ENCODE assay signal across 33 cellular contexts in the genomic region with DNA sequence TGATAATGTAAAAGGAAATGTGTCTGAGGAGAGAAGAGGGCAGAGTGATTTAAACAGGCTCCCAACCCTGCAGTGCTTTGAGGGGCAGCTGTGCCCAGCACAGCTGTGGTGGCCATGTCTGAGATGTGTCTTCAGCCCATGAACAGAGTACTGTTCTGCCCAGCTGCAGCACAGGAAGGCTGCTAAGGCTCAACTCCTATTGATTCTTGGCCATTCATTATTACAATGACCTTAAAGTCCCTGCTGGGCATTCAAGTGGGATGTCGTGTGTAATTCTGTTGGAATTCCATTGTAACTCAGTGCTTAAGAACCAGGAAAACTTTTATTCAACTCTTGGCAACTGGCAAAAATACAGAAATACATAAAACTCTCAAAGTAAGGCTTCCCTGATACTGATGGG.
"Had no signal": no experiment of that assay in that cellular context is flagged by ENCODE, and none has a peak within 500 bp of the region (broad histone marks: within the 10 kb centered on the region; RNA-seq: fewer than 3 reads in every experiment).

No MANE protein-coding gene starts in this region.

- H3K36me3 Mint-ChIP-seq: activated naive CD4-positive, alpha-beta T cell treated with anti-CD3 and anti-CD28 coated beads, Interleukin-2, amount 10 ng/mL, durations not matched to agents 7 days and 5 days had no signal

- H3K4me2 ChIP-seq: KMS-11, PC-9 had no signal

- H3K9ac ChIP-seq: KMS-11 had no signal

- DNase-seq: activated CD4-positive, alpha-beta memory T cell treated with anti-CD3 and anti-CD28 coated beads, Interleukin-2, amount 10 ng/mL, durations not matched to agents 7 days and 5 days; activated CD4-positive, alpha-beta T cell treated with anti-CD3 and anti-CD28 coated beads for 1 hour; activated CD4-positive, alpha-beta T cell treated with anti-CD3 and anti-CD28 coated beads for 48 hours; activated CD4-positive, CD25-positive, alpha-beta regulatory T cell; activated CD8-positive, alpha-beta memory T cell treated with anti-CD3 and anti-CD28 coated beads for 24 hours; activated CD8-positive, alpha-beta memory T cell treated with anti-CD3 and anti-CD28 coated beads, Interleukin-2, amount 10 ng/mL, durations not matched to agents 7 days and 5 days; activated CD8-positive, alpha-beta memory T cell treated with anti-CD3 and anti-CD28 coated beads, Interleukin-2, amount 50 U/mL, for 48 hours; activated effector memory CD4-positive, alpha-beta T cell treated with Interleukin-2 at 50 U/mL for 16 hours; activated naive CD4-positive, alpha-beta T cell treated with anti-CD3 and anti-CD28 coated beads, Interleukin-2, amount 10 ng/mL, durations not matched to agents 7 days and 5 days; activated naive CD8-positive, alpha-beta T cell treated with anti-CD3 and anti-CD28 coated beads, Interleukin-2, amount 50 U/mL, for 24 hours; activated T-cell treated with anti-CD3 and anti-CD28 coated beads, Interleukin-2, amount 50 U/mL, for 48 hours; amniotic stem cell; aorta; brain microvascular endothelial cell; NCI-H1092 treated with DMSO at 0.1 percent for 48 hours; NCI-H1417; NCI-H146; NCI-H187; NCI-H2029 treated with DMSO at 0.1 percent for 48 hours; NCI-H2107; NCI-H2171; NCI-H510A; NCI-H526; NCI-H748 treated with DMSO at 0.1 percent for 48 hours; NK-92 treated with Interleukin-12 subunit alpha and Interleukin-12 subunit beta, amount 100 ng/mL, for 24 hours; PC-9; SHP77 had no signal

- H3K27me3 Mint-ChIP-seq: activated CD4-positive, alpha-beta memory T cell treated with anti-CD3 and anti-CD28 coated beads, Interleukin-2, amount 10 ng/mL, durations not matched to agents 7 days and 5 days; activated CD8-positive, alpha-beta memory T cell treated with anti-CD3 and anti-CD28 coated beads, Interleukin-2, amount 10 ng/mL, durations not matched to agents 7 days and 5 days; activated naive CD4-positive, alpha-beta T cell treated with anti-CD3 and anti-CD28 coated beads, Interleukin-2, amount 10 ng/mL, durations not matched to agents 7 days and 5 days; activated naive CD8-positive, alpha-beta T cell; activated naive CD8-positive, alpha-beta T cell treated with anti-CD3 and anti-CD28 coated beads, Interleukin-2, amount 50 U/mL, for 24 hours had no signal

- H2AFZ ChIP-seq: PC-9 had no signal

- H3K4me3 ChIP-seq: PC-9, SJCRH30, SK-N-MC had no signal

- H3K27me3 ChIP-seq: brain microvascular endothelial cell, SJCRH30 had no signal

- H3K36me3 ChIP-seq: brain microvascular endothelial cell, SJCRH30 had no signal

- H3K4me1 ChIP-seq: SJCRH30 had no signal

- H3K4me1 Mint-ChIP-seq: activated CD4-positive, alpha-beta memory T cell treated with anti-CD3 and anti-CD28 coated beads, Interleukin-2, amount 10 ng/mL, durations not matched to agents 7 days and 5 days; activated CD8-positive, alpha-beta memory T cell treated with anti-CD3 and anti-CD28 coated beads, Interleukin-2, amount 10 ng/mL, durations not matched to agents 7 days and 5 days; activated naive CD4-positive, alpha-beta T cell treated with anti-CD3 and anti-CD28 coated beads, Interleukin-2, amount 10 ng/mL, durations not matched to agents 7 days and 5 days; activated naive CD8-positive, alpha-beta T cell treated with anti-CD3 and anti-CD28 coated beads, Interleukin-2, amount 50 U/mL, for 24 hours had no signal

- H3K4me3 Mint-ChIP-seq: activated CD4-positive, alpha-beta memory T cell treated with anti-CD3 and anti-CD28 coated beads, Interleukin-2, amount 10 ng/mL, durations not matched to agents 7 days and 5 days; activated CD8-positive, alpha-beta memory T cell treated with anti-CD3 and anti-CD28 coated beads, Interleukin-2, amount 10 ng/mL, durations not matched to agents 7 days and 5 days; activated naive CD4-positive, alpha-beta T cell treated with anti-CD3 and anti-CD28 coated beads, Interleukin-2, amount 10 ng/mL, durations not matched to agents 7 days and 5 days; activated naive CD8-positive, alpha-beta T cell; activated naive CD8-positive, alpha-beta T cell treated with anti-CD3 and anti-CD28 coated beads, Interleukin-2, amount 50 U/mL, for 24 hours; T-helper 1 cell treated with Interleukin-12 subunit alpha and Interleukin-12 subunit beta and Interleukin-4 antibody, amounts not matched to agents 30 μg/mL and 1 μg/mL, for 36 hours had no signal

- ATAC-seq: activated CD8-positive, alpha-beta memory T cell treated with anti-CD3 and anti-CD28 coated beads, Interleukin-2, amount 10 ng/mL, durations not matched to agents 7 days and 5 days; activated naive CD8-positive, alpha-beta T cell treated with anti-CD3 and anti-CD28 coated beads, Interleukin-2, amount 50 U/mL, for 24 hours had no signal

- H3K27ac Mint-ChIP-seq: activated CD4-positive, alpha-beta memory T cell treated with anti-CD3 and anti-CD28 coated beads, Interleukin-2, amount 10 ng/mL, durations not matched to agents 7 days and 5 days; activated CD8-positive, alpha-beta memory T cell treated with anti-CD3 and anti-CD28 coated beads, Interleukin-2, amount 10 ng/mL, durations not matched to agents 7 days and 5 days; activated naive CD4-positive, alpha-beta T cell treated with anti-CD3 and anti-CD28 coated beads, Interleukin-2, amount 10 ng/mL, durations not matched to agents 7 days and 5 days; activated naive CD8-positive, alpha-beta T cell; activated naive CD8-positive, alpha-beta T cell treated with anti-CD3 and anti-CD28 coated beads, Interleukin-2, amount 50 U/mL, for 24 hours; T-helper 1 cell treated with Interleukin-12 subunit alpha and Interleukin-12 subunit beta and Interleukin-4 antibody, amounts not matched to agents 30 μg/mL and 1 μg/mL, for 36 hours had no signal

- H3K9me3 ChIP-seq: SJCRH30 had no signal

- H3K27ac ChIP-seq: brain microvascular endothelial cell, KMS-11, PC-9, SJCRH30, SK-N-MC, VCaP had no signal

- H3K9me3 Mint-ChIP-seq: activated CD4-positive, alpha-beta memory T cell treated with anti-CD3 and anti-CD28 coated beads, Interleukin-2, amount 10 ng/mL, durations not matched to agents 7 days and 5 days; activated naive CD4-positive, alpha-beta T cell treated with anti-CD3 and anti-CD28 coated beads, Interleukin-2, amount 10 ng/mL, durations not matched to agents 7 days and 5 days; activated naive CD8-positive, alpha-beta T cell treated with anti-CD3 and anti-CD28 coated beads, Interleukin-2, amount 50 U/mL, for 24 hours; T-helper 1 cell treated with Interleukin-12 subunit alpha and Interleukin-12 subunit beta and Interleukin-4 antibody, amounts not matched to agents 30 μg/mL and 1 μg/mL, for 36 hours had no signal
